ENCODE assay signal across 28 cellular contexts in genomic region chr17:81964081-81964849, GRCh38. TPM values are rescaled to one million over a fixed set of nuclear protein-coding genes. Genes with fewer than 3 reads are reported as not detected.
"Had no signal": no experiment of that assay in that cellular context is flagged by ENCODE, and none has a peak within 500 bp of the region (broad histone marks: within the 10 kb centered on the region; RNA-seq: fewer than 3 reads in every experiment).

No MANE protein-coding gene starts in this region.

- ATAC-seq: activated CD8-positive, alpha-beta memory T cell treated with anti-CD3 and anti-CD28 coated beads, Interleukin-2, amount 10 ng/mL, durations not matched to agents 7 days and 5 days; activated CD8-positive, alpha-beta T cell treated with anti-CD3 and anti-CD28 coated beads for 36 hours; gastrocnemius medialis; T-cell; upper lobe of right lung had no signal

- H3K36me3 ChIP-seq: adrenal gland, ascending aorta, esophagus squamous epithelium, gastrocnemius medialis, left ventricle myocardium inferior, spleen, upper lobe of right lung had no signal

- DNase-seq: activated CD4-positive, alpha-beta T cell treated with anti-CD3 and anti-CD28 coated beads, Interleukin-2, amount 10 ng/mL, durations not matched to agents 7 days and 5 days; activated CD4-positive, CD25-positive, alpha-beta regulatory T cell treated with anti-CD3 and anti-CD28 coated beads, Interleukin-2, amount 50 U/mL, for 72 hours; activated CD8-positive, alpha-beta memory T cell treated with anti-CD3 and anti-CD28 coated beads, Interleukin-2, amount 10 ng/mL, durations not matched to agents 7 days and 5 days; activated effector memory CD4-positive, alpha-beta T cell treated with anti-CD3 and anti-CD28 coated beads, Interleukin-2, amount 50 U/mL, for 16 hours; activated T-cell treated with anti-CD3 and anti-CD28 coated beads for 4 hours; adrenal gland; central memory CD4-positive, alpha-beta T cell; esophagus squamous epithelium; gastrocnemius medialis; head of caudate nucleus; hypothalamus; left ventricle myocardium inferior; midbrain; nephron progenitor cell; retina; spleen; stimulated activated CD4-positive, alpha-beta T cell treated with anti-CD3 and anti-CD28 coated beads, Interleukin-4, amount 100 ng/mL, for 24 hours; stimulated activated naive CD4-positive, alpha-beta T cell treated with Interleukin-2 at 50 U/mL for 16 hours; T-cell; upper lobe of right lung had no signal

- H3K9me3 ChIP-seq: adrenal gland, ascending aorta, esophagus squamous epithelium, gastrocnemius medialis, left ventricle myocardium inferior, spleen, upper lobe of right lung had no signal

- H3K4me3 ChIP-seq: adrenal gland, ascending aorta, esophagus squamous epithelium, gastrocnemius medialis, left ventricle myocardium inferior, spleen, upper lobe of right lung had no signal

- H3K27ac ChIP-seq: adrenal gland, ascending aorta, esophagus squamous epithelium, left ventricle myocardium inferior, spleen, upper lobe of right lung, VCaP had no signal

RNA-seq across cellular contexts. Expression of gene NOTUM, which starts 3.3 kb away (rescaled TPM):
- total RNA-seq: ascending aorta, left ventricle myocardium inferior, omental fat pad, subcutaneous adipose tissue had no signal

RNA-seq across cellular contexts. Expression of gene MYADML2, which starts 17.2 kb away (rescaled TPM):
- total RNA-seq: activated CD4-positive, alpha-beta T cell treated with anti-CD3 and anti-CD28 coated beads, Interleukin-2, amount 10 ng/mL, durations not matched to agents 7 days and 5 days; activated CD8-positive, alpha-beta memory T cell treated with anti-CD3 and anti-CD28 coated beads, Interleukin-2, amount 10 ng/mL, durations not matched to agents 7 days and 5 days; activated CD8-positive, alpha-beta T cell treated with anti-CD3 and anti-CD28 coated beads for 36 hours; adrenal gland; ascending aorta; endodermal cell; esophagus squamous epithelium; lung microvascular endothelial cell; omental fat pad; progenitor cell of endocrine pancreas; spleen; subcutaneous adipose tissue; T-cell; upper lobe of right lung had no signal
- polyA plus RNA-seq: adrenal gland, spleen had no signal
